Comparison of ENCODE assay signal across 12 cellular contexts in the genomic region with DNA sequence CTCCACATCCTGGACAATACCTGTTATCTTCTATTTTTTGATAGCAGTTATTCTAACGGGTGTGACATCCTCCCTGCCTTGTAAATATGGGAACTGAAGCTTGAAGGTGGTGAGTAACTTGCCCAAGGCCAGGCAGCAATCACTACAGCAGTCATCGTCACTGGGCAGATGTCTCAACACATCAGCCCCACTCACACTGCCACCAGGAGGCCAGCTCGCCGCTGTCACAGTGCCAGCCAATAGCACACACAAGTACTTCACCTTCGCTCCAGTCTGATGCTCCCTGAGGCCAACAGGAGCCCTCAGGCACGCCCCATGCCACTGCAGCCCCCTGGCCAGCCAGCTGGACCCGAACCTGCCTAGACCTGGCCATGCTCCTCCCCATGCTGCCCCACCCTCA. TPM values are rescaled to one million over a fixed set of nuclear protein-coding genes. Genes with fewer than 3 reads are reported as not detected.
DNase-seq lines count a peak whose midpoint lies in the region; ATAC-seq and TF ChIP-seq lines count a peak whose summit lies in the region.
"Had no signal": no experiment of that assay in that cellular context is flagged by ENCODE, and none has a peak within 500 bp of the region (broad histone marks: within the 10 kb centered on the region; RNA-seq: fewer than 3 reads in every experiment).

No MANE protein-coding gene starts in this region.

- H3K36me3 Mint-ChIP-seq in nephron progenitor cell (ENCODE audit: low read depth): peaks cover 6% of the 10 kb centered on the region
- H3K36me3 Mint-ChIP-seq in stimulated activated effector memory CD8-positive, alpha-beta T cell treated with anti-CD3 and anti-CD28 coated beads, Interleukin-12 subunit alpha, Interleukin-12 subunit beta, amount 100 ng/mL, for 72 hours: no peaks in the 10 kb centered on the region

- TF ChIP-seq CTCF in GM06990 (IDR thresholded peaks at IDR 0.05; ENCODE audit: insufficient read depth, low read length, poor library complexity, severe bottlenecking): peak; percentile 37
- TF ChIP-seq CTCF in adrenal gland (IDR thresholded peaks at IDR 0.05): peak in 5 of 6 experiments; percentile 22 to 47 (median 39)
- TF ChIP-seq CTCF in mucosa of descending colon (IDR thresholded peaks at IDR 0.05): no peak
- TF ChIP-seq CTCF in nephron progenitor cell (IDR thresholded peaks at IDR 0.05): no peak
- no peak for TF ChIP-seq CTCF in GM10266 (IDR thresholded peaks at IDR 0.05; ENCODE audit: control insufficient read depth, insufficient read depth, low read depth, missing control alignments)

- H3K36me3 ChIP-seq in GM06990 (ENCODE audit: control insufficient read depth, insufficient read depth, low read length): no peaks in the 10 kb centered on the region
- no peaks in the 10 kb centered on the region for H3K36me3 ChIP-seq in adrenal gland (replicated peaks in 1 of 2)
- H3K36me3 ChIP-seq in mucosa of descending colon (ENCODE audit: low read depth): no peaks in the 10 kb centered on the region

- H3K27ac Mint-ChIP-seq in nephron progenitor cell: no peak overlapping the region
- no peak overlapping the region for H3K27ac Mint-ChIP-seq in stimulated activated effector memory CD8-positive, alpha-beta T cell treated with anti-CD3 and anti-CD28 coated beads, Interleukin-12 subunit alpha, Interleukin-12 subunit beta, amount 100 ng/mL, for 72 hours
- H3K27ac Mint-ChIP-seq: activated CD8-positive, alpha-beta T cell treated with anti-CD3 and anti-CD28 coated beads for 36 hours had no signal

- H3K27me3 ChIP-seq in GM06990 (replicated peaks; ENCODE audit: control insufficient read depth, insufficient read depth, low read length) (no peaks in the 10 kb centered on the region), adrenal gland (no peaks in the 10 kb centered on the region)

- peak overlapping the region in 4 of 5 donors; percentile 51 to 82 (median 57) for H3K27ac ChIP-seq in adrenal gland

- TF ChIP-seq POLR2A in adrenal gland (IDR thresholded peaks at IDR 0.05): peak in 1 of 2 donors; percentile 50

- H3K4me3 ChIP-seq in GM06990 (replicated peaks; ENCODE audit: low read depth, low read length) (no peak overlapping the region), adrenal gland (no peak overlapping the region), mucosa of descending colon (no peak overlapping the region)

- no peak overlapping the region for H3K4me3 Mint-ChIP-seq in nephron progenitor cell
- H3K4me3 Mint-ChIP-seq in stimulated activated effector memory CD8-positive, alpha-beta T cell treated with anti-CD3 and anti-CD28 coated beads, Interleukin-12 subunit alpha, Interleukin-12 subunit beta, amount 100 ng/mL, for 72 hours: no peak overlapping the region
- H3K4me3 Mint-ChIP-seq: activated CD8-positive, alpha-beta T cell treated with anti-CD3 and anti-CD28 coated beads for 36 hours; central memory CD8-positive, alpha-beta T cell had no signal

- peaks cover 8% of the 10 kb centered on the region for H3K27me3 Mint-ChIP-seq in nephron progenitor cell (ENCODE audit: low read depth, poor library complexity)
- H3K27me3 Mint-ChIP-seq: activated CD8-positive, alpha-beta T cell treated with anti-CD3 and anti-CD28 coated beads for 36 hours; central memory CD8-positive, alpha-beta T cell had no signal

- DNase-seq in GM06990 (ENCODE audit: extremely low read depth, insufficient read length): no peak
- peak; percentile 93 for DNase-seq in MV-4-11 (lab: John Stamatoyannopoulos, UW)
- DNase-seq in adrenal gland: peak; percentile 85 to 98 (median 95)
- peak; percentile 66 to 75 (median 70) for DNase-seq in mucosa of descending colon
- no peak for DNase-seq in nephron progenitor cell
- DNase-seq in stimulated activated effector memory CD8-positive, alpha-beta T cell treated with anti-CD3 and anti-CD28 coated beads, Interleukin-12 subunit alpha, Interleukin-12 subunit beta, amount 100 ng/mL, for 72 hours (ENCODE audit: low spot score in 2 of 2): no peak
- no peak for DNase-seq in GM10266 (ENCODE audit: extremely low spot score)
- DNase-seq in central memory CD4-positive, alpha-beta T cell: no peak
- DNase-seq: activated CD8-positive, alpha-beta T cell treated with anti-CD3 and anti-CD28 coated beads for 36 hours; NCI-H1930 had no signal

- intact Hi-C loops in adrenal gland (cut with DNase I) (no loop called here), mucosa of descending colon (cut with DNase I, micrococcal nuclease) (no loop called here)

- peaks cover 16% of the 10 kb centered on the region for H3K9me3 Mint-ChIP-seq in nephron progenitor cell
- H3K9me3 Mint-ChIP-seq in stimulated activated effector memory CD8-positive, alpha-beta T cell treated with anti-CD3 and anti-CD28 coated beads, Interleukin-12 subunit alpha, Interleukin-12 subunit beta, amount 100 ng/mL, for 72 hours: peaks cover 3% of the 10 kb centered on the region

- WGBS in adrenal gland, 4 donors: 32 to 38% (median 36%) methylated on average over 7 of the region's 7 CpGs

- ATAC-seq in mucosa of descending colon: peak; percentile 72
- no peak for ATAC-seq in stimulated activated effector memory CD8-positive, alpha-beta T cell treated with anti-CD3 and anti-CD28 coated beads, Interleukin-12 subunit alpha, Interleukin-12 subunit beta, amount 100 ng/mL, for 72 hours
- ATAC-seq: activated CD8-positive, alpha-beta T cell treated with anti-CD3 and anti-CD28 coated beads for 36 hours had no signal

- H3K4me1 ChIP-seq in adrenal gland (replicated peaks in 1 of 2): peaks cover 0 to 8% of the 10 kb centered on the region in 2 donors
- H3K4me1 ChIP-seq in mucosa of descending colon (ENCODE audit: low read depth): no peaks in the 10 kb centered on the region

- peaks cover 3% of the 10 kb centered on the region for H3K4me1 Mint-ChIP-seq in nephron progenitor cell
- peaks cover 6% of the 10 kb centered on the region for H3K4me1 Mint-ChIP-seq in stimulated activated effector memory CD8-positive, alpha-beta T cell treated with anti-CD3 and anti-CD28 coated beads, Interleukin-12 subunit alpha, Interleukin-12 subunit beta, amount 100 ng/mL, for 72 hours
- H3K4me1 Mint-ChIP-seq: central memory CD8-positive, alpha-beta T cell had no signal

- H3K9me3 ChIP-seq in adrenal gland (replicated peaks in 1 of 3) (no peaks in the 10 kb centered on the region), mucosa of descending colon (peaks cover 6% of the 10 kb centered on the region)

RNA-seq across cellular contexts. Expression of gene TTLL1, which starts 4.9 kb away (rescaled TPM):
- 10 to 100 TPM in 2 of 8 donors, 1 to 10 TPM in 6; 5.8 to 11.1 (median 8.3) TPM for total RNA-seq in adrenal gland
- polyA plus RNA-seq in adrenal gland: 10 to 100 TPM in 1 of 3 donors, 1 to 10 TPM in 2; 5.0 to 12.9 (median 7.0) TPM
- 1 to 10 TPM; 2.0 to 5.7 (median 3.4) TPM for total RNA-seq in mucosa of descending colon

RNA-seq across cellular contexts. Expression of gene BIK, which starts 16.5 kb away (rescaled TPM):
- total RNA-seq in adrenal gland (1 to 10 TPM; 1.7 to 7.4 (median 2.5) TPM), mucosa of descending colon (10 to 100 TPM in 2 of 3 donors, 1 to 10 TPM in 1; 8.4 to 28.3 (median 20.6) TPM)
- polyA plus RNA-seq in adrenal gland: 1 to 10 TPM in 2 of 3 donors, not detected in 1; 3.1 to 3.4 TPM
- total RNA-seq: temporal lobe had no signal

RNA-seq across cellular contexts. Expression of gene MCAT, which starts 49.1 kb away (rescaled TPM):
- 10 to 100 TPM; 26.4 to 92.9 (median 30.8) TPM for total RNA-seq in adrenal gland
- polyA plus RNA-seq in adrenal gland: 10 to 100 TPM; 16.9 to 28.2 (median 19.5) TPM
- 10 to 100 TPM; 16.1 to 18.8 (median 17.0) TPM for total RNA-seq in mucosa of descending colon

RNA-seq across cellular contexts. Expression of gene TSPO, which starts 57.3 kb away (rescaled TPM):
- total RNA-seq in adrenal gland (100 to 1,000 TPM; 131 to 881 (median 235) TPM), mucosa of descending colon (100 to 1,000 TPM; 134 to 281 (median 236) TPM)
- polyA plus RNA-seq in adrenal gland: 100 to 1,000 TPM in 2 of 3 donors, 1 to 10 TPM in 1; 7.8 to 351 (median 182) TPM

Comparison
In these comparisons a context has a peak if more than half of its experiments do, and no peak if none do; other contexts are left out.
1. DNase-seq: peak in MV-4-11 (single experiment), adrenal gland (7 of 7) and mucosa of descending colon (3 of 3); none in GM06990 (single experiment), nephron progenitor cell (single experiment), stimulated activated effector memory CD8-positive, alpha-beta T cell treated with anti-CD3 and anti-CD28 coated beads, Interleukin-12 subunit alpha, Interleukin-12 subunit beta, amount 100 ng/mL, for 72 hours (0 of 2), GM10266 (single experiment) and central memory CD4-positive, alpha-beta T cell (single experiment).
2. CTCF ChIP-seq: peak in GM06990 (single experiment) and adrenal gland (5 of 6); none in mucosa of descending colon (single experiment), nephron progenitor cell (single experiment) and GM10266 (single experiment).